ENCODE assay signal across 10 cellular contexts in the genomic region with DNA sequence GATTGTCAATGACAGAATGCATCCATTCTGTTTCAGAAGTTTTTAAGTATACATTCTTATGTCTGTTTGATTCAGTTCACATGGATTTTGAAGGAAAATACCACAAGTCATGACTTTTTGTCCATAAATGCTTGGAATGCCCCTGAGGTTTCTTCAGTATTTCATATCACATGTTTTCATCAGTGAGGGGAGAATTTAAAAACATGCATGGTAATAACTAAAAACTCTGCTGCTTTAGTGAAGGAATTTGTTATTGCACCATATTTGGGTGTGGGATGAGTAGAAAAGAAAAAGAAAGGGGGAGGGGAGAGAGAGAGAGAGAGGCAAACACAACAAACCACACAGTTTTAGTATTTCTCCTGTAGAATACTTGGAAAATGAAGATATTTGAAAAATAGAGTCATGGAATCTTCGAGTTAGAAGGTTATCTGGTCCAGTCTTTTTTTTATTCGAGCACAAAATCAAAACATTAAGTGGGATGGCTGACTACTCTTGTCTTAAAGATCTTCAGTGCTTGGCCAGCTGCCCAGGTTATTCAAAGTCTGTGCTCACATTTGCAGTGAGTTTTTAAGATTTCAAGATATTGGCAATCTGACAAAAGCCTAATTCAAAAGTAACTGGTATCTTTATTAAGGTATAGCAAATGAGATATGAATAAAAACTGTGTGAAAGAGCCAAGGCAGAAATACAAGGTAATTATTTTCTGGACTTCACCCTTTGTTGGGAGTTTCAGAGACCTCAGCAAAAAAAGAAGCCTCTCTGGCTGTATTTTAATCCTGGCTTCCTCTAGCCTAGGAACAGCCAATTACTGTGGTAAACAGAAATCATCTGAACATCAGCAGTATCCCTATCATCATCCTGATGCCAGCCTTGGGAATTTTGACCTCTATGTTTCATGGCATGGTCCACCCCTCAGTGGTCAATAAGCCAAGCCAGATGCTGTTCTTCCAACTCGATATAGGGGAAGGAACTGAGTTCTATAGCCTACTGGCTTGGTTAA.
DNase-seq lines count a peak whose midpoint lies in the region; ATAC-seq, FAIRE-seq and TF ChIP-seq lines count a peak whose summit lies in the region.
"Had no signal": no experiment of that assay in that cellular context is flagged by ENCODE, and none has a peak within 500 bp of the region (broad histone marks: within the 10 kb centered on the region; RNA-seq: fewer than 3 reads in every experiment).

No MANE protein-coding gene starts in this region.

- no peak for TF ChIP-seq POLR2A in lower leg skin (IDR thresholded peaks at IDR 0.05)

- intact Hi-C loops in MCF 10A (cut with micrococcal nuclease) (loop anchor here (1.0 to 5.0 kb wide), 5 partner anchors 11 to 1500 kb away; no protein-coding TSS in a partner anchor), lower leg skin (cut with DNase I; ENCODE audit: low total_unique reads) (no loop called here)

- FAIRE-seq in urothelium cell line (lab: Jason Lieb, UNC), result no peak

- 24 to 31% methylated on average over 3 of the region's 3 CpGs for WGBS in lower leg skin, 2 donors

- POLR2A ChIA-PET in MCF 10A (lab: Yijun Ruan, JAX), result interaction anchor here (0.7 to 3.3 kb wide), 9 partner anchors 9 to 688 kb away, joined by 3 to 18 read pairs (median 5); a partner anchor contains a TSS

- no peak for TF ChIP-seq CTCF in MCF 10A (IDR thresholded peaks at IDR 0.05; ENCODE audit: unreplicated experiment)
- TF ChIP-seq CTCF in lower leg skin (IDR thresholded peaks at IDR 0.05), result no peak

- no peak for ATAC-seq in HG02763 (IDR thresholded peaks at IDR 0.05; ENCODE audit: unreplicated experiment)

- DNase-seq in NCI-H2196 (lab: John Stamatoyannopoulos, UW; ENCODE audit: unreplicated experiment) (peak; percentile 11), NCI-H2196 treated with DMSO at 0.1 percent for 48 hours (lab: John Stamatoyannopoulos, UW; ENCODE audit: unreplicated experiment) (no peak), MCF 10A (ENCODE audit: unreplicated experiment) (peak; percentile 89), lower leg skin (ENCODE audit: low spot score in 2 of 2) (peak; percentile 68 to 89), urothelium cell line (ENCODE audit: low spot score) (peak; percentile 56), MV-4-11 (lab: John Stamatoyannopoulos, UW) (no peak), inferior parietal cortex (ENCODE audit: extremely low spot score) (no peak)
- DNase-seq: AML-193, Karpas-422 had no signal

- H3K27me3 Mint-ChIP-seq in MCF 10A (ENCODE audit: insufficient read depth, unreplicated experiment), result no peaks in the 10 kb centered on the region

- TSS peak; percentile 93 for BruUV-seq in MCF 10A (replicated peaks; lab: Mats Ljungman, UMichigan)

- H3K9me3 Mint-ChIP-seq in MCF 10A (ENCODE audit: unreplicated experiment), result no peaks in the 10 kb centered on the region

- H3K4me3 ChIP-seq in lower leg skin (ENCODE audit: low read depth, poor library complexity, severe bottlenecking), result no peak overlapping the region

- CTCF ChIA-PET in MCF 10A (lab: Yijun Ruan, JAX), result interaction anchor here (0.6 to 1.0 kb wide), 3 partner anchors 10 to 925 kb away, joined by 3 to 4 read pairs (median 4); no protein-coding TSS in a partner anchor

- H3K27ac Mint-ChIP-seq in MCF 10A (ENCODE audit: low read depth, unreplicated experiment), result peak overlapping the region; percentile 85

- H3K4me1 Mint-ChIP-seq in MCF 10A (ENCODE audit: insufficient read depth, unreplicated experiment), result peaks cover 41% of the 10 kb centered on the region

- H3K4me3 Mint-ChIP-seq in MCF 10A (ENCODE audit: unreplicated experiment), result peak overlapping the region; percentile 59

- no peaks in the 10 kb centered on the region for H3K36me3 Mint-ChIP-seq in MCF 10A (ENCODE audit: insufficient read depth, unreplicated experiment)

Comparison
In these comparisons a context has a peak if more than half of its experiments do, and no peak if none do; other contexts are left out.
1. DNase-seq: peak in NCI-H2196 (single experiment), MCF 10A (single experiment), lower leg skin (2 of 2) and urothelium cell line (single experiment); none in NCI-H2196 treated with DMSO at 0.1 percent for 48 hours (single experiment), MV-4-11 (single experiment) and inferior parietal cortex (single experiment).